In the genomic region with DNA sequence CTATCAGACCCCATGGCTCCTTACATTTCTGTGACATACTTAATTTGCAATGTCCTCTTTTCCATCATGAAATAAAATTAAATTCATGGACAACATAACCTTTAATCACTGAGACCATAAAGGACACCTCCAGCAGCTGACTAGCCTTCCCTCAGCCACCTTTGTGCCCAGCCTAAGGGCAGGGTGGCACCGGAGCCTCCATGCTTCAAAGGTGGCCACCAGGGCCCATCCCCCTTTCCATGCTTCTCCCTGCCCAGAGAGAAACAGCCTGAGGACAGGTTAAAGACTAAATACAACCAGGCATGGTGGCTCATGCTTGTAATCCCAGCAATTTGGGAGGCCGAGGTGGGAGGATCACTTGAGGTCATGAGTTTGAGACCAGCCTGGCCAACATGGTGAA, we compare ENCODE assay signal across 1 cellular context.
TF ChIP-seq lines count a peak whose summit lies in the region.

No MANE protein-coding gene starts in this region.

TF ChIP-seq in IMR-90, 13 proteins besides CTCF, POLR2A, EP300 and RAD21 (continued from another document):
- no peak for TF ChIP-seq MAZ (IDR thresholded peaks at IDR 0.05; ENCODE audit: borderline replicate concordance, low read depth, low read length)
- TF ChIP-seq RCOR1 (IDR thresholded peaks at IDR 0.05; ENCODE audit: insufficient replicate concordance, low read length): no peak
- TF ChIP-seq BHLHE40 (IDR thresholded peaks at IDR 0.05; ENCODE audit: low read depth, low read length): no peak
- no peak for TF ChIP-seq MAFK (IDR thresholded peaks at IDR 0.05; ENCODE audit: low read depth, low read length)
- TF ChIP-seq, protein P1, sequence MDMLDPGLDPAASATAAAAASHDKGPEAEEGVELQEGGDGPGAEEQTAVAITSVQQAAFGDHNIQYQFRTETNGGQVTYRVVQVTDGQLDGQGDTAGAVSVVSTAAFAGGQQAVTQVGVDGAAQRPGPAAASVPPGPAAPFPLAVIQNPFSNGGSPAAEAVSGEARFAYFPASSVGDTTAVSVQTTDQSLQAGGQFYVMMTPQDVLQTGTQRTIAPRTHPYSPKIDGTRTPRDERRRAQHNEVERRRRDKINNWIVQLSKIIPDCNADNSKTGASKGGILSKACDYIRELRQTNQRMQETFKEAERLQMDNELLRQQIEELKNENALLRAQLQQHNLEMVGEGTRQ (IDR thresholded peaks at IDR 0.05; ENCODE audit: low read depth, low read length): no peak
- no peak for TF ChIP-seq RFX5 (IDR thresholded peaks at IDR 0.05; ENCODE audit: low read depth, low read length)
- no peak for TF ChIP-seq CEBPB (IDR thresholded peaks at IDR 0.05; ENCODE audit: low read depth, low read length)
- TF ChIP-seq SMC3 (IDR thresholded peaks at IDR 0.05; ENCODE audit: low read depth, low read length): no peak
- TF ChIP-seq, protein P2, sequence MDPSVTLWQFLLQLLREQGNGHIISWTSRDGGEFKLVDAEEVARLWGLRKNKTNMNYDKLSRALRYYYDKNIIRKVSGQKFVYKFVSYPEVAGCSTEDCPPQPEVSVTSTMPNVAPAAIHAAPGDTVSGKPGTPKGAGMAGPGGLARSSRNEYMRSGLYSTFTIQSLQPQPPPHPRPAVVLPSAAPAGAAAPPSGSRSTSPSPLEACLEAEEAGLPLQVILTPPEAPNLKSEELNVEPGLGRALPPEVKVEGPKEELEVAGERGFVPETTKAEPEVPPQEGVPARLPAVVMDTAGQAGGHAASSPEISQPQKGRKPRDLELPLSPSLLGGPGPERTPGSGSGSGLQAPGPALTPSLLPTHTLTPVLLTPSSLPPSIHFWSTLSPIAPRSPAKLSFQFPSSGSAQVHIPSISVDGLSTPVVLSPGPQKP (IDR thresholded peaks at IDR 0.05; ENCODE audit: borderline replicate concordance, low read depth, low read length): no peak
- TF ChIP-seq MXI1 (IDR thresholded peaks at IDR 0.05; ENCODE audit: borderline replicate concordance, low read depth, low read length): no peak
